7 cellular contexts compared by ENCODE assay signal in the genomic region with DNA sequence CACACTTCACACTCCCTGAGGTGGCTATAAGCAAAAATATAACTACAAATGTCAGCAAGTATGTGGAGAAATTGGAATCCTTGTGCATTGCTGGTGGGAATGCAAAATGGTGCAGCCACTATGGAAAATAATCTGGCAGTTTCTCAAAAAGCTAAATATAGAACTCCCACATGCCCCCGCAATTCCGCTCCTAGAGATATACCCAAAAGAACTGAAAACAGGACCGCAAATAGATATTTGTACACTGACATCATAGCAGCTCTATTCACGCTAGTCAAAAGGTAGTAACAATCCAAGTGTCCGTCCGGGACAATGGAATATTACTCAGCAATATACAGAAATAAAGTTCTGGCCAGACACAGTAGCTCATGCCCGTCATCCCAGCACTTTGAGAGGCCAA.
"Had no signal": no experiment of that assay in that cellular context is flagged by ENCODE, and none has a peak within 500 bp of the region (broad histone marks: within the 10 kb centered on the region; RNA-seq: fewer than 3 reads in every experiment).

No MANE protein-coding gene starts in this region.

- H3K4me1 Mint-ChIP-seq: GM23338, H9 had no signal

- H3K9me3 Mint-ChIP-seq: HFFc6 had no signal

- H3K27ac Mint-ChIP-seq: GM23338, H9, HFFc6 had no signal

- H3K27ac ChIP-seq: KMS-11 had no signal

- H3K4me3 Mint-ChIP-seq: GM23338, H9, HFFc6 had no signal

- DNase-seq: H9, HCEC 1CT, HFFc6, IMR-90, KBM-7 had no signal

- H3K4me3 ChIP-seq: GM23338 had no signal
